Comparison of ENCODE assay signal across 16 cellular contexts in genomic region chr1:33195560-33195959, GRCh38.
"Had no signal": no experiment of that assay in that cellular context is flagged by ENCODE, and none has a peak within 500 bp of the region (broad histone marks: within the 10 kb centered on the region; RNA-seq: fewer than 3 reads in every experiment).

No MANE protein-coding gene starts in this region.

- H3K27ac ChIP-seq: body of pancreas, ovary, thyroid gland had no signal

- H3K4me1 ChIP-seq: body of pancreas, thyroid gland had no signal

- H3K9me3 ChIP-seq: body of pancreas, ovary, thyroid gland had no signal

- H3K27me3 ChIP-seq: body of pancreas, ovary, thyroid gland had no signal

- H3K36me3 ChIP-seq: ovary, thyroid gland had no signal

- ATAC-seq: body of pancreas; esophagus mucosa; naive thymus-derived CD8-positive, alpha-beta T cell; sciatic nerve had no signal

- H3K4me3 ChIP-seq: body of pancreas, ovary, thyroid gland had no signal

- DNase-seq: activated naive CD4-positive, alpha-beta T cell; activated naive CD8-positive, alpha-beta T cell treated with anti-CD3 and anti-CD28 coated beads for 36 hours; activated T-cell treated with anti-CD3 and anti-CD28 coated beads for 4 hours; body of pancreas; cortex of kidney; effector CD4-positive, alpha-beta T cell; immature natural killer cell; mesendoderm; naive thymus-derived CD8-positive, alpha-beta T cell; ovary; stimulated activated CD8-positive, alpha-beta memory T cell treated with anti-CD3 and anti-CD28 coated beads, Interleukin-4, amount 100 ng/mL, for 48 hours; stimulated activated naive CD4-positive, alpha-beta T cell; T1000; thyroid gland had no signal
